ENCODE assay signal across 17 cellular contexts in genomic region chr13:109157275-109157674, GRCh38.
DNase-seq lines count a peak whose midpoint lies in the region; ATAC-seq, FAIRE-seq and TF ChIP-seq lines count a peak whose summit lies in the region.
"Had no signal": no experiment of that assay in that cellular context is flagged by ENCODE, and none has a peak within 500 bp of the region (broad histone marks: within the 10 kb centered on the region; RNA-seq: fewer than 3 reads in every experiment).

No MANE protein-coding gene starts in this region.

- ATAC-seq in PC-3 (no peak), left lung (peak; percentile 44), HG02840 (IDR thresholded peaks at IDR 0.05; ENCODE audit: low FRiP score, unreplicated experiment) (no peak)
- ATAC-seq: K562; stimulated activated naive CD8-positive, alpha-beta T cell treated with anti-CD3 and anti-CD28 coated beads, Interleukin-15, amount 100 ng/mL, for 72 hours had no signal

- peaks cover 12% of the 10 kb centered on the region for H3F3A ChIP-seq in PC-3 (ENCODE audit: low read length, unreplicated experiment)

- intact Hi-C loops in PC-3 (cut with micrococcal nuclease) (loop anchor here (2.0 kb wide), 2 partner anchors 54 to 108 kb away; no protein-coding TSS in a partner anchor), endothelial cell of umbilical vein (cut with micrococcal nuclease) (no loop called here), left lung (cut with DNase I) (no loop called here), tibial artery (cut with DNase I; ENCODE audit: low total_unique reads) (no loop called here)

- H3K9ac ChIP-seq in PC-3 (ENCODE audit: low read length) = peak overlapping the region; percentile 72
- peak overlapping the region; percentile 95 for H3K9ac ChIP-seq in endothelial cell of umbilical vein (replicated peaks; ENCODE audit: extremely low read depth, insufficient read depth, low read length)

- CTCF ChIA-PET in PC-3 (lab: Charles Lee) = no interaction called here
- CTCF ChIA-PET in endothelial cell of umbilical vein (lab: Charles Lee) = interaction anchor here (1.0 kb wide), 1 partner anchor 241 kb away, joined by 3 read pairs; no protein-coding TSS in a partner anchor

- no peaks in the 10 kb centered on the region for H4K20me1 ChIP-seq in PC-3 (ENCODE audit: low read length)
- H4K20me1 ChIP-seq in endothelial cell of umbilical vein (replicated peaks; ENCODE audit: control insufficient read depth, extremely low read depth, insufficient read depth, low read length) = no peaks in the 10 kb centered on the region

- no peaks in the 10 kb centered on the region for H3K9me3 ChIP-seq in PC-3 (ENCODE audit: low read length)
- H3K9me3 ChIP-seq in endothelial cell of umbilical vein (replicated peaks; ENCODE audit: control insufficient read depth, insufficient read depth, low read length) = no peaks in the 10 kb centered on the region
- H3K9me3 ChIP-seq in left lung = no peaks in the 10 kb centered on the region
- H3K9me3 ChIP-seq in tibial artery = no peaks in the 10 kb centered on the region

- no peak for TF ChIP-seq POLR2A in endothelial cell of umbilical vein (IDR thresholded peaks at IDR 0.05; ENCODE audit: low read depth, low read length)

- H3K4me2 ChIP-seq in PC-3 (ENCODE audit: low read length) (peak overlapping the region; percentile 77), endothelial cell of umbilical vein (ENCODE audit: insufficient read depth, low read length) (no peak overlapping the region)

- H3K36me3 ChIP-seq in PC-3 (ENCODE audit: low read depth, low read length) (no peaks in the 10 kb centered on the region), endothelial cell of umbilical vein (ENCODE audit: control insufficient read depth in 2 of 2, extremely low read depth in 1 of 2, insufficient read depth in 2 of 2, low read length in 2 of 2) (no peaks in the 10 kb centered on the region), left lung (no peaks in the 10 kb centered on the region), tibial artery (no peaks in the 10 kb centered on the region)

- POLR2A ChIA-PET in PC-3 (lab: Charles Lee; ENCODE audit: unreplicated experiment) (interaction anchor here (0.6 to 0.7 kb wide), 2 partner anchors 86 to 94 kb away, joined by 12 to 25 read pairs; no protein-coding TSS in a partner anchor), endothelial cell of umbilical vein (lab: Charles Lee) (no interaction called here)

- H3K27me3 ChIP-seq in PC-3 (ENCODE audit: low read length) (no peaks in the 10 kb centered on the region), endothelial cell of umbilical vein (ENCODE audit: control insufficient read depth in 2 of 2, insufficient read depth in 2 of 2, low read length in 2 of 2) (no peaks in the 10 kb centered on the region), left lung (no peaks in the 10 kb centered on the region), tibial artery (no peaks in the 10 kb centered on the region)

- H3K27ac ChIP-seq in PC-3 (ENCODE audit: low read length) (peak overlapping the region; percentile 95), endothelial cell of umbilical vein (ENCODE audit: insufficient read depth, low read depth, low read length) (peak overlapping the region; percentile 87), left lung (no peak overlapping the region), tibial artery (peak overlapping the region; percentile 68 to 78)
- H3K27ac ChIP-seq: HL-60 had no signal

- H3K4me1 ChIP-seq in PC-3 (ENCODE audit: insufficient read depth, low read length) (peaks cover 83% of the 10 kb centered on the region), endothelial cell of umbilical vein (ENCODE audit: control insufficient read depth, extremely low read depth, insufficient read depth, low read length) (peaks cover 34% of the 10 kb centered on the region), left lung (peaks cover 3 to 7% of the 10 kb centered on the region in 2 donors), tibial artery (peaks cover 0 to 51% (median 11%) of the 10 kb centered on the region in 4 donors)

- BruUV-seq in PC-3 (replicated peaks; lab: Mats Ljungman, UMichigan) (no TSS peak), endothelial cell of umbilical vein (replicated peaks; lab: Mats Ljungman, UMichigan) (no TSS peak)

- H3K9me1 ChIP-seq in endothelial cell of umbilical vein (replicated peaks; ENCODE audit: control insufficient read depth, extremely low read depth, insufficient read depth, low read length) = no peaks in the 10 kb centered on the region

- no peaks in the 10 kb centered on the region for H3K9me2 ChIP-seq in PC-3 (replicated peaks; ENCODE audit: low read length)

- no peak for TF ChIP-seq CTCF in PC-3 (conservative IDR thresholded peaks at IDR 0.05; ENCODE audit: low read depth, low read length)
- TF ChIP-seq CTCF in endothelial cell of umbilical vein (IDR thresholded peaks at IDR 0.05; ENCODE audit: extremely low read depth in 1 of 2, insufficient read depth in 1 of 2, low read depth in 1 of 2, low read length in 2 of 2) = no peak
- no peak for TF ChIP-seq CTCF in left lung (IDR thresholded peaks at IDR 0.05)
- no peak for TF ChIP-seq CTCF in tibial artery (IDR thresholded peaks at IDR 0.05)

- H3K79me2 ChIP-seq in PC-3 (ENCODE audit: low read length) = 0 out of 2 replicates have a peak, but pooled peaks cover 2% of the 10 kb centered on the region
- H3K79me2 ChIP-seq in endothelial cell of umbilical vein (ENCODE audit: control insufficient read depth, insufficient read depth, low read length) = no peaks in the 10 kb centered on the region

- dilution Hi-C loops in endothelial cell of umbilical vein (cut with MboI; ENCODE audit: extremely low pct_ligation_motif_present, low sequenced_read_pairs) = no loop called here

- FAIRE-seq in endothelial cell of umbilical vein (lab: Jason Lieb, UNC) = no peak
- FAIRE-seq: D721Med, GM12892, K562 had no signal

- H3K4me3 ChIP-seq in PC-3 (ENCODE audit: low read length) (no peak overlapping the region), endothelial cell of umbilical vein (replicated peaks in 1 of 3; ENCODE audit: insufficient read depth in 1 of 3, low read depth in 1 of 3, low read length in 3 of 3) (no peak overlapping the region), left lung (no peak overlapping the region), tibial artery (no peak overlapping the region)
- H3K4me3 ChIP-seq: K562 had no signal

- DNase-seq in PC-3 (no peak), endothelial cell of umbilical vein (ENCODE audit: low read depth, low spot score) (no peak), left lung (no peak), tibial artery (no peak)
- DNase-seq in activated CD4-positive, alpha-beta T cell treated with anti-CD3 and anti-CD28 coated beads for 48 hours = no peak
- no peak for DNase-seq in activated CD8-positive, alpha-beta memory T cell treated with anti-CD3 and anti-CD28 coated beads for 24 hours
- DNase-seq: activated CD4-positive, CD25-positive, alpha-beta regulatory T cell treated with anti-CD3 and anti-CD28 coated beads, Interleukin-2, amount 50 U/mL, for 72 hours; activated gamma-delta T cell; GF-D8; midbrain; NCI-H2029 treated with DMSO at 0.1 percent for 48 hours; stimulated activated naive CD8-positive, alpha-beta T cell treated with anti-CD3 and anti-CD28 coated beads, Interleukin-15, amount 100 ng/mL, for 72 hours had no signal

- H2AFZ ChIP-seq in PC-3 (ENCODE audit: low read length) (no peak overlapping the region), endothelial cell of umbilical vein (ENCODE audit: low read depth, low read length) (no peak overlapping the region)

TF ChIP-seq in endothelial cell of umbilical vein, 7 proteins besides CTCF, POLR2A, EP300 and RAD21:
- TF ChIP-seq FOS (IDR thresholded peaks at IDR 0.05; ENCODE audit: borderline replicate concordance, insufficient read depth, low read length) (no peak), MYC (IDR thresholded peaks at IDR 0.05; ENCODE audit: low read depth, low read length) (no peak), POLR2AphosphoS5 (IDR thresholded peaks at IDR 0.05; ENCODE audit: insufficient read depth, low read depth, low read length) (no peak), JUN (IDR thresholded peaks at IDR 0.05; ENCODE audit: borderline replicate concordance, insufficient read depth, insufficient read length, low read depth) (no peak), EZH2 (IDR thresholded peaks at IDR 0.05; ENCODE audit: borderline replicate concordance, low read depth, low read length, severe bottlenecking) (no peak), MAX (IDR thresholded peaks at IDR 0.05; ENCODE audit: insufficient read depth, insufficient read length) (no peak), GATA2 (IDR thresholded peaks at IDR 0.05; ENCODE audit: insufficient read depth, insufficient read length, low read depth, low read length) (no peak)

Comparison
In these comparisons a context has a peak if more than half of its experiments do, and no peak if none do; other contexts are left out.
1. H3K27ac ChIP-seq: peak in PC-3 (single experiment), endothelial cell of umbilical vein (single experiment) and tibial artery (2 of 2); none in left lung (0 of 2).